8 cellular contexts compared by ENCODE assay signal in the genomic region with DNA sequence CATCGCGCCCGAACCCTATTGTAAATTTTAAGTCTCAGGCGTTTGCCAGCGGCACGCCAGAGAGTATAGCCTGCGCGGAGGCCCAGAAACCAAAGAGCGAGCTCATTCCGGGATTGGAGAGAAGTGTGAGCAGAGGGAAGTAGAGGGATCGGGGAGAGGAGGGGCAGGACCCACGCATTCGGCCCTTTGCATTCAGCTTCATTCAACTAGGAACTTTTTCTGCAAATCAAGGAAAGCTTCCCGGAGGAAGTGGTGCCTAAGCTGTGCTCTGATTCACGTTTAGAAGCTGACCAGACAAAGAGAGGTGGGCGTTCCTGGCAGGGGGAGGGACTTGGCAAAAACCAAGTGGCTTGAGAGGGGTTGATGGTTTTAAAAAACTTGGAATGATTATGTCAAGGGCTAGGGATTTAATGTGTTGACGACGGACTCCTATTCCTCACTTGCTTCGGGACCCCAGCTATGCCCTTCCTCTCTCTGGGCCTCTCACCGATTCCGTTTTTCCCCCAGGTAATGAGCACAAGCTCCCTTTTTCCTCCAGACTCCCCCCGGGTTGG. TPM values are rescaled to one million over a fixed set of nuclear protein-coding genes. Genes with fewer than 3 reads are reported as not detected.
DNase-seq lines count a peak whose midpoint lies in the region; ATAC-seq and TF ChIP-seq lines count a peak whose summit lies in the region.

No MANE protein-coding gene starts in this region.

- peak overlapping the region; percentile 75 for H3K4me3 ChIP-seq in SK-N-MC
- H3K4me3 ChIP-seq in dorsolateral prefrontal cortex, result peak overlapping the region; percentile 28 to 100 (median 94)
- peak overlapping the region; percentile 22 to 43 (median 27) for H3K4me3 ChIP-seq in right lobe of liver

- TF ChIP-seq POLR2A in right lobe of liver (IDR thresholded peaks at IDR 0.05), result peak; percentile 79

- H3K4me1 Mint-ChIP-seq in stimulated activated naive CD8-positive, alpha-beta T cell treated with anti-CD3 and anti-CD28 coated beads, Interleukin-15, amount 100 ng/mL, for 72 hours, result peaks cover 53% of the 10 kb centered on the region

- DNase-seq in EL (peak; percentile 92), MV-4-11 (lab: John Stamatoyannopoulos, UW) (peak; percentile 95), SK-N-MC (ENCODE audit: low read depth, low spot score) (peak; percentile 82), dorsolateral prefrontal cortex (peak in 8 of 10 donors; percentile 51 to 85 (median 78)), right lobe of liver (peak; percentile 77 to 88 (median 83))
- DNase-seq in stimulated activated naive CD8-positive, alpha-beta T cell treated with anti-CD3 and anti-CD28 coated beads, Interleukin-15, amount 100 ng/mL, for 72 hours, result no peak

- peaks cover 0 to 21% (median 4%) of the 10 kb centered on the region in 4 donors for H3K4me1 ChIP-seq in right lobe of liver

- H3K9me3 ChIP-seq in SK-N-MC (ENCODE audit: low read depth, low read length), result no peaks in the 10 kb centered on the region
- H3K9me3 ChIP-seq in right lobe of liver, result no peaks in the 10 kb centered on the region

- H3K9ac ChIP-seq in SK-N-MC (ENCODE audit: insufficient read length), result peak overlapping the region; percentile 87

- H3K27me3 Mint-ChIP-seq in stimulated activated naive CD8-positive, alpha-beta T cell treated with anti-CD3 and anti-CD28 coated beads, Interleukin-15, amount 100 ng/mL, for 72 hours, result no peaks in the 10 kb centered on the region

- intact Hi-C loops in dorsolateral prefrontal cortex (cut with DNase I) (loop anchor here (1.0 to 5.0 kb wide), 5 partner anchors 11 to 204 kb away; partner anchors contain the start of genes BCL2L12 (in 1 of the 2), FLT3LG (in 1 of the 2), IRF3 (in 1 of the 2) and PNKP (in 1 of the 2)), right lobe of liver (cut with DNase I) (no loop called here)

- no peaks in the 10 kb centered on the region for H3K27me3 ChIP-seq in dorsolateral prefrontal cortex
- no peaks in the 10 kb centered on the region for H3K27me3 ChIP-seq in right lobe of liver

- 3% methylated on average over 21 of the region's 22 CpGs for WGBS in right lobe of liver (ENCODE audit: insufficient coverage, low coverage, low lambda C conversion rate, missing lambda C conversion rate)

- H3K27ac ChIP-seq in SK-N-MC (peak overlapping the region; percentile 94), dorsolateral prefrontal cortex (peak overlapping the region; percentile 58 to 98 (median 94)), right lobe of liver (peak overlapping the region; percentile 87 to 93 (median 89))

- H3K27ac Mint-ChIP-seq in stimulated activated naive CD8-positive, alpha-beta T cell treated with anti-CD3 and anti-CD28 coated beads, Interleukin-15, amount 100 ng/mL, for 72 hours, result peak overlapping the region; percentile 100

- H3K36me3 ChIP-seq in SK-N-MC (ENCODE audit: insufficient read depth, low read length) (peaks cover 14% of the 10 kb centered on the region), right lobe of liver (peaks cover 0 to 3% (median 0%) of the 10 kb centered on the region in 4 donors)

- no peaks in the 10 kb centered on the region for H3K9me3 Mint-ChIP-seq in stimulated activated naive CD8-positive, alpha-beta T cell treated with anti-CD3 and anti-CD28 coated beads, Interleukin-15, amount 100 ng/mL, for 72 hours

- ATAC-seq in GM21825 (IDR thresholded peaks at IDR 0.05; ENCODE audit: unreplicated experiment) (peak; percentile 19), right lobe of liver (peak; percentile 49 to 56 (median 56)), GM18520 (IDR thresholded peaks at IDR 0.05; ENCODE audit: unreplicated experiment) (no peak)
- ATAC-seq in stimulated activated naive CD8-positive, alpha-beta T cell treated with anti-CD3 and anti-CD28 coated beads, Interleukin-15, amount 100 ng/mL, for 72 hours, result no peak

- peak overlapping the region; percentile 87 to 90 for H3K4me3 Mint-ChIP-seq in stimulated activated naive CD8-positive, alpha-beta T cell treated with anti-CD3 and anti-CD28 coated beads, Interleukin-15, amount 100 ng/mL, for 72 hours

- TF ChIP-seq CTCF in dorsolateral prefrontal cortex (IDR thresholded peaks at IDR 0.05 in 54 of 56, conservative IDR thresholded peaks at IDR 0.05 in 2 of 56; ENCODE audit: low read depth in 1 of 56, partially characterized antibody in 56 of 56) (peak in 2 of 56 donors; percentile 5 to 11), right lobe of liver (IDR thresholded peaks at IDR 0.05) (no peak)

RNA-seq across cellular contexts. Expression of gene PRMT1, which starts 0.9 kb away (rescaled TPM):
- total RNA-seq in dorsolateral prefrontal cortex, result 100 to 1,000 TPM in 54 of 120 experiments, 10 to 100 TPM in 66; 75.9 to 139 (median 99.2) TPM
- total RNA-seq in right lobe of liver, result 10 to 100 TPM; 25.3 to 63.2 (median 39.9) TPM

RNA-seq across cellular contexts. Expression of gene BCL2L12, which starts 10.5 kb away (rescaled TPM):
- total RNA-seq in dorsolateral prefrontal cortex (1 to 10 TPM in 119 of 120 experiments, under 1 TPM in 1; 0.87 to 9.6 (median 3.6) TPM), right lobe of liver (10 to 100 TPM in 4 of 6 experiments, 1 to 10 TPM in 2; 4.5 to 11.6 (median 10.5) TPM)

RNA-seq across cellular contexts. Expression of gene IRF3, which starts 10.6 kb away (rescaled TPM):
- 100 to 1,000 TPM in 1 of 120 experiments, 10 to 100 TPM in 119; 44.4 to 102 (median 65.0) TPM for total RNA-seq in dorsolateral prefrontal cortex
- 10 to 100 TPM; 29.6 to 41.8 (median 35.3) TPM for total RNA-seq in right lobe of liver

RNA-seq across cellular contexts. Expression of gene ADM5, which starts 13.2 kb away (rescaled TPM):
- total RNA-seq in dorsolateral prefrontal cortex (1 to 10 TPM in 93 of 120 experiments, under 1 TPM in 26, not detected in 1; 0.33 to 4.1 (median 1.5) TPM), right lobe of liver (under 1 TPM; 0.19 to 0.70 (median 0.51) TPM)

RNA-seq across cellular contexts. Expression of gene CPT1C, which starts 14.7 kb away (rescaled TPM):
- total RNA-seq in dorsolateral prefrontal cortex (100 to 1,000 TPM in 78 of 120 experiments, 10 to 100 TPM in 42; 55.9 to 163 (median 105) TPM), right lobe of liver (1 to 10 TPM in 3 of 6 experiments, under 1 TPM in 3; 0.43 to 6.7 (median 0.97) TPM)

Comparison
In these comparisons a context has a peak if more than half of its experiments do, and no peak if none do; other contexts are left out.
1. DNase-seq: peak in EL (single experiment), MV-4-11 (single experiment), SK-N-MC (single experiment), dorsolateral prefrontal cortex (8 of 10) and right lobe of liver (3 of 3); none in stimulated activated naive CD8-positive, alpha-beta T cell treated with anti-CD3 and anti-CD28 coated beads, Interleukin-15, amount 100 ng/mL, for 72 hours (0 of 2).
2. ATAC-seq: peak in GM21825 (single experiment) and right lobe of liver (4 of 4); none in stimulated activated naive CD8-positive, alpha-beta T cell treated with anti-CD3 and anti-CD28 coated beads, Interleukin-15, amount 100 ng/mL, for 72 hours (single experiment) and GM18520 (single experiment).
3. H3K4me3 ChIP-seq: peak in every context shown above with its lines; median percentile 94 in dorsolateral prefrontal cortex; 75 in SK-N-MC; 27 in right lobe of liver.
4. intact Hi-C loops: an anchor here in dorsolateral prefrontal cortex (1.0 to 5.0 kb wide); none called in right lobe of liver.
5. Peak in every context shown above with its lines, with median percentiles within 50 percentile points of each other: H3K27ac ChIP-seq.